In genomic region chr13:24777171-24777570, GRCh38 we compare ENCODE assay signal across 35 cellular contexts. TPM values are rescaled to one million over a fixed set of nuclear protein-coding genes. Genes with fewer than 3 reads are reported as not detected.
"Had no signal": no experiment of that assay in that cellular context is flagged by ENCODE, and none has a peak within 500 bp of the region (broad histone marks: within the 10 kb centered on the region; RNA-seq: fewer than 3 reads in every experiment).

No MANE protein-coding gene starts in this region.

- H3K27me3 Mint-ChIP-seq: dendritic cell treated with granulocyte-macrophage colony-stimulating factor and Interleukin-4, amounts not matched to agents 40 ng/mL and 50 ng/mL, for 4 days had no signal

- H3K27me3 ChIP-seq: body of pancreas, esophagus squamous epithelium, gastrocnemius medialis had no signal

- H2AFZ ChIP-seq: hepatocyte had no signal

- DNase-seq: activated CD4-positive, alpha-beta memory T cell treated with anti-CD3 and anti-CD28 coated beads for 36 hours; activated CD4-positive, alpha-beta T cell treated with anti-CD3 and anti-CD28 coated beads for 36 hours; activated CD4-positive, alpha-beta T cell treated with anti-CD3 and anti-CD28 coated beads, Interleukin-2, amount 10 ng/mL, durations not matched to agents 24 days and 14 days; activated CD4-positive, CD25-positive, alpha-beta regulatory T cell; activated CD4-positive, CD25-positive, alpha-beta regulatory T cell treated with anti-CD3 and anti-CD28 coated beads, Interleukin-2, amount 50 U/mL, for 72 hours; activated CD8-positive, alpha-beta memory T cell treated with anti-CD3 and anti-CD28 coated beads, Interleukin-2, amount 10 ng/mL, durations not matched to agents 7 days and 5 days; activated CD8-positive, alpha-beta memory T cell treated with anti-CD3 and anti-CD28 coated beads, Interleukin-2, amount 50 U/mL, for 4 hours; activated CD8-positive, alpha-beta T cell treated with anti-CD3 and anti-CD28 coated beads, Interleukin-2, amount 10 ng/mL, durations not matched to agents 7 days and 5 days; activated gamma-delta T cell treated with Interleukin-2 at 50 U/mL for 16 hours; activated naive CD4-positive, alpha-beta T cell treated with anti-CD3 and anti-CD28 coated beads, Interleukin-2, amount 50 U/mL, for 16 hours; activated naive CD4-positive, alpha-beta T cell treated with Interleukin-2 at 50 U/mL for 16 hours; activated T-cell treated with anti-CD3 and anti-CD28 coated beads, Interleukin-2, amount 50 U/mL, for 1 hour; activated T-cell treated with anti-CD3 and anti-CD28 coated beads, Interleukin-2, amount 50 U/mL, for 72 hours; adrenal gland; amygdala; aorta; body of pancreas; dorsolateral prefrontal cortex; effector memory CD4-positive, alpha-beta T cell; endodermal cell; esophagus squamous epithelium; foreskin fibroblast; gastrocnemius medialis; glutamatergic neuron; heart right ventricle; T-helper 2 cell had no signal

- H3K4me3 Mint-ChIP-seq: activated CD4-positive, alpha-beta memory T cell treated with anti-CD3 and anti-CD28 coated beads for 36 hours; activated CD4-positive, alpha-beta T cell treated with anti-CD3 and anti-CD28 coated beads for 36 hours; activated CD4-positive, alpha-beta T cell treated with anti-CD3 and anti-CD28 coated beads, Interleukin-2, amount 10 ng/mL, durations not matched to agents 24 days and 14 days; activated CD8-positive, alpha-beta memory T cell treated with anti-CD3 and anti-CD28 coated beads, Interleukin-2, amount 10 ng/mL, durations not matched to agents 7 days and 5 days; activated CD8-positive, alpha-beta T cell treated with anti-CD3 and anti-CD28 coated beads, Interleukin-2, amount 10 ng/mL, durations not matched to agents 7 days and 5 days; activated naive CD8-positive, alpha-beta T cell; activated T-cell treated with anti-CD3 and anti-CD28 coated beads, Interleukin-2, amount 50 U/mL, for 72 hours; central memory CD8-positive, alpha-beta T cell; dendritic cell treated with granulocyte-macrophage colony-stimulating factor and Interleukin-4, amounts not matched to agents 40 ng/mL and 50 ng/mL, for 4 days; endodermal cell had no signal

- H3K9me3 Mint-ChIP-seq: activated CD4-positive, alpha-beta memory T cell treated with anti-CD3 and anti-CD28 coated beads for 36 hours; activated CD4-positive, alpha-beta T cell treated with anti-CD3 and anti-CD28 coated beads, Interleukin-2, amount 10 ng/mL, durations not matched to agents 24 days and 14 days; activated T-cell treated with anti-CD3 and anti-CD28 coated beads, Interleukin-2, amount 50 U/mL, for 72 hours; central memory CD8-positive, alpha-beta T cell; dendritic cell treated with granulocyte-macrophage colony-stimulating factor and Interleukin-4, amounts not matched to agents 40 ng/mL and 50 ng/mL, for 4 days had no signal

- H3K4me1 ChIP-seq: adrenal gland, body of pancreas, esophagus squamous epithelium, gastrocnemius medialis, heart right ventricle had no signal

- H3K27ac Mint-ChIP-seq: activated CD4-positive, alpha-beta memory T cell treated with anti-CD3 and anti-CD28 coated beads for 36 hours; activated CD4-positive, alpha-beta T cell treated with anti-CD3 and anti-CD28 coated beads for 36 hours; activated CD4-positive, alpha-beta T cell treated with anti-CD3 and anti-CD28 coated beads, Interleukin-2, amount 10 ng/mL, durations not matched to agents 24 days and 14 days; activated CD8-positive, alpha-beta memory T cell treated with anti-CD3 and anti-CD28 coated beads, Interleukin-2, amount 10 ng/mL, durations not matched to agents 7 days and 5 days; activated CD8-positive, alpha-beta T cell treated with anti-CD3 and anti-CD28 coated beads, Interleukin-2, amount 10 ng/mL, durations not matched to agents 7 days and 5 days; activated naive CD8-positive, alpha-beta T cell; activated T-cell treated with anti-CD3 and anti-CD28 coated beads, Interleukin-2, amount 50 U/mL, for 72 hours; dendritic cell treated with granulocyte-macrophage colony-stimulating factor and Interleukin-4, amounts not matched to agents 40 ng/mL and 50 ng/mL, for 4 days; endodermal cell had no signal

- H3K27ac ChIP-seq: adrenal gland, body of pancreas, coronary artery, dorsolateral prefrontal cortex, esophagus squamous epithelium, gastrocnemius medialis, heart right ventricle, hepatocyte had no signal

- H3K36me3 Mint-ChIP-seq: activated CD4-positive, alpha-beta memory T cell treated with anti-CD3 and anti-CD28 coated beads for 36 hours; activated CD8-positive, alpha-beta memory T cell treated with anti-CD3 and anti-CD28 coated beads, Interleukin-2, amount 10 ng/mL, durations not matched to agents 7 days and 5 days; activated naive CD8-positive, alpha-beta T cell had no signal

- H3K79me2 ChIP-seq: hepatocyte had no signal

- H3K4me2 ChIP-seq: hepatocyte had no signal

- H3K36me3 ChIP-seq: adrenal gland, esophagus squamous epithelium, gastrocnemius medialis, heart right ventricle had no signal

- H3K9me3 ChIP-seq: adrenal gland, body of pancreas, esophagus squamous epithelium, gastrocnemius medialis had no signal

- H3K4me3 ChIP-seq: adrenal gland, body of pancreas, coronary artery, dorsolateral prefrontal cortex, esophagus squamous epithelium, gastrocnemius medialis, heart right ventricle, hepatocyte had no signal

- ATAC-seq: activated CD4-positive, alpha-beta T cell treated with anti-CD3 and anti-CD28 coated beads for 36 hours; activated CD8-positive, alpha-beta memory T cell treated with anti-CD3 and anti-CD28 coated beads, Interleukin-2, amount 10 ng/mL, durations not matched to agents 7 days and 5 days; activated CD8-positive, alpha-beta T cell treated with anti-CD3 and anti-CD28 coated beads, Interleukin-2, amount 10 ng/mL, durations not matched to agents 7 days and 5 days; activated T-cell treated with anti-CD3 and anti-CD28 coated beads, Interleukin-2, amount 50 U/mL, for 72 hours; body of pancreas; gastrocnemius medialis; heart right ventricle had no signal

- H3K4me1 Mint-ChIP-seq: activated CD4-positive, alpha-beta T cell treated with anti-CD3 and anti-CD28 coated beads for 36 hours; activated CD4-positive, alpha-beta T cell treated with anti-CD3 and anti-CD28 coated beads, Interleukin-2, amount 10 ng/mL, durations not matched to agents 24 days and 14 days; activated CD8-positive, alpha-beta memory T cell treated with anti-CD3 and anti-CD28 coated beads, Interleukin-2, amount 10 ng/mL, durations not matched to agents 7 days and 5 days; central memory CD8-positive, alpha-beta T cell; endodermal cell had no signal

RNA-seq across cellular contexts. Expression of gene RNF17, which starts 13.2 kb away (rescaled TPM):
- total RNA-seq: activated CD4-positive, alpha-beta memory T cell treated with anti-CD3 and anti-CD28 coated beads for 36 hours; activated CD4-positive, alpha-beta T cell treated with anti-CD3 and anti-CD28 coated beads, Interleukin-2, amount 10 ng/mL, durations not matched to agents 24 days and 14 days; activated CD8-positive, alpha-beta memory T cell treated with anti-CD3 and anti-CD28 coated beads for 36 hours; activated CD8-positive, alpha-beta memory T cell treated with anti-CD3 and anti-CD28 coated beads, Interleukin-2, amount 10 ng/mL, durations not matched to agents 7 days and 5 days; activated CD8-positive, alpha-beta T cell treated with anti-CD3 and anti-CD28 coated beads, Interleukin-2, amount 10 ng/mL, durations not matched to agents 7 days and 5 days; adrenal gland; cardiac septum; endodermal cell; hepatocyte; T-helper 1 cell treated with Interleukin-12 subunit alpha and Interleukin-12 subunit beta and Interleukin-4 antibody, amounts not matched to agents 30 ng/mL and 1 ng/mL, for 36 hours had no signal
- polyA plus RNA-seq: adrenal gland, aorta, esophagus, hepatocyte had no signal
